Comparison of ENCODE assay signal across 15 cellular contexts in genomic region chr14:68539839-68540238, GRCh38.
DNase-seq lines count a peak whose midpoint lies in the region; TF ChIP-seq lines count a peak whose summit lies in the region.
"Had no signal": no experiment of that assay in that cellular context is flagged by ENCODE, and none has a peak within 500 bp of the region (broad histone marks: within the 10 kb centered on the region; RNA-seq: fewer than 3 reads in every experiment).

No MANE protein-coding gene starts in this region.

- peak overlapping the region; percentile 31 for H3K27ac Mint-ChIP-seq in progenitor cell of endocrine pancreas
- no peak overlapping the region for H3K27ac Mint-ChIP-seq in activated CD4-positive, alpha-beta T cell treated with anti-CD3 and anti-CD28 coated beads, Interleukin-2, amount 10 ng/mL, durations not matched to agents 24 days and 14 days

- H3K27ac ChIP-seq in cardiac muscle cell (peak overlapping the region; percentile 81), right atrium auricular region (peak overlapping the region in 1 of 2 donors; percentile 52), hepatocyte (peak overlapping the region; percentile 63), uterus (peak overlapping the region; percentile 62 to 78)

- H3K4me3 Mint-ChIP-seq in progenitor cell of endocrine pancreas (ENCODE audit: low read depth) = no peak overlapping the region
- H3K4me3 Mint-ChIP-seq in activated CD4-positive, alpha-beta T cell treated with anti-CD3 and anti-CD28 coated beads, Interleukin-2, amount 10 ng/mL, durations not matched to agents 24 days and 14 days = no peak overlapping the region

- H3K4me1 Mint-ChIP-seq in progenitor cell of endocrine pancreas (ENCODE audit: low read depth) = peaks cover 12% of the 10 kb centered on the region
- H3K4me1 Mint-ChIP-seq in activated CD4-positive, alpha-beta T cell treated with anti-CD3 and anti-CD28 coated beads, Interleukin-2, amount 10 ng/mL, durations not matched to agents 24 days and 14 days = peaks cover 6% of the 10 kb centered on the region

- H3K36me3 ChIP-seq in cardiac muscle cell = no peaks in the 10 kb centered on the region
- no peaks in the 10 kb centered on the region for H3K36me3 ChIP-seq in right atrium auricular region
- H3K36me3 ChIP-seq in hepatocyte (replicated peaks; ENCODE audit: insufficient read depth, low read depth) = no peaks in the 10 kb centered on the region
- H3K36me3 ChIP-seq in uterus = no peaks in the 10 kb centered on the region

- H3K4me3 ChIP-seq in cardiac muscle cell (no peak overlapping the region), right atrium auricular region (no peak overlapping the region), hepatocyte (no peak overlapping the region), uterus (no peak overlapping the region)

- no peaks in the 10 kb centered on the region for H3K27me3 Mint-ChIP-seq in progenitor cell of endocrine pancreas
- no peaks in the 10 kb centered on the region for H3K27me3 Mint-ChIP-seq in activated CD4-positive, alpha-beta T cell treated with anti-CD3 and anti-CD28 coated beads, Interleukin-2, amount 10 ng/mL, durations not matched to agents 24 days and 14 days

- H3K9me3 Mint-ChIP-seq in progenitor cell of endocrine pancreas (ENCODE audit: low read depth) = peaks cover 3% of the 10 kb centered on the region
- H3K9me3 Mint-ChIP-seq in activated CD4-positive, alpha-beta T cell treated with anti-CD3 and anti-CD28 coated beads, Interleukin-2, amount 10 ng/mL, durations not matched to agents 24 days and 14 days = peaks cover 10% of the 10 kb centered on the region

- H3K9me3 ChIP-seq in cardiac muscle cell (ENCODE audit: low read depth) (no peaks in the 10 kb centered on the region), right atrium auricular region (no peaks in the 10 kb centered on the region), hepatocyte (ENCODE audit: low read depth) (no peaks in the 10 kb centered on the region), uterus (no peaks in the 10 kb centered on the region)

- H3K9me2 ChIP-seq in hepatocyte (replicated peaks; ENCODE audit: insufficient read depth) = no peaks in the 10 kb centered on the region

- TF ChIP-seq POLR2A in uterus (IDR thresholded peaks at IDR 0.05) = no peak

- no peak for TF ChIP-seq CTCF in cardiac muscle cell (IDR thresholded peaks at IDR 0.05; ENCODE audit: low read depth, low read length)
- TF ChIP-seq CTCF in right atrium auricular region (IDR thresholded peaks at IDR 0.05) = no peak
- no peak for TF ChIP-seq CTCF in hepatocyte (IDR thresholded peaks at IDR 0.05; ENCODE audit: poor library complexity)
- no peak for TF ChIP-seq CTCF in progenitor cell of endocrine pancreas (IDR thresholded peaks at IDR 0.05; ENCODE audit: unreplicated experiment)
- no peak for TF ChIP-seq CTCF in uterus (IDR thresholded peaks at IDR 0.05)

- no peaks in the 10 kb centered on the region for H3K79me2 ChIP-seq in hepatocyte

- no peak overlapping the region for H3K4me2 ChIP-seq in hepatocyte

- no peaks in the 10 kb centered on the region for H4K20me1 ChIP-seq in hepatocyte (ENCODE audit: insufficient read depth, poor library complexity, severe bottlenecking)

- H3K4me1 ChIP-seq in cardiac muscle cell (ENCODE audit: low read depth) = peaks cover 14% of the 10 kb centered on the region
- H3K4me1 ChIP-seq in right atrium auricular region = peaks cover 0 to 25% of the 10 kb centered on the region in 2 donors
- peaks cover 8% of the 10 kb centered on the region for H3K4me1 ChIP-seq in hepatocyte (ENCODE audit: insufficient read depth)
- H3K4me1 ChIP-seq in uterus = peaks cover 13 to 15% of the 10 kb centered on the region in 2 donors

- H3K27me3 ChIP-seq in cardiac muscle cell (no peaks in the 10 kb centered on the region), right atrium auricular region (no peaks in the 10 kb centered on the region), hepatocyte (no peaks in the 10 kb centered on the region), uterus (no peaks in the 10 kb centered on the region)

- H2AFZ ChIP-seq in hepatocyte = no peak overlapping the region

- intact Hi-C loops in uterus (cut with DNase I; ENCODE audit: low total_unique reads) = loop anchor here (10.0 kb wide), 1 partner anchor 245 kb away; no protein-coding TSS in a partner anchor
- intact Hi-C loops in activated CD4-positive, alpha-beta T cell treated with anti-CD3 and anti-CD28 coated beads, Interleukin-2, amount 10 ng/mL, durations not matched to agents 24 days and 14 days (cut with micrococcal nuclease) = no loop called here

- peaks cover 2% of the 10 kb centered on the region for H3K36me3 Mint-ChIP-seq in progenitor cell of endocrine pancreas (ENCODE audit: insufficient read depth)
- H3K36me3 Mint-ChIP-seq in activated CD4-positive, alpha-beta T cell treated with anti-CD3 and anti-CD28 coated beads, Interleukin-2, amount 10 ng/mL, durations not matched to agents 24 days and 14 days (ENCODE audit: low read depth) = no peaks in the 10 kb centered on the region

- DNase-seq in cardiac muscle cell (ENCODE audit: low read depth in 1 of 2, low spot score in 1 of 2) (no peak), right atrium auricular region (ENCODE audit: low spot score) (no peak), hepatocyte (ENCODE audit: low spot score) (no peak), progenitor cell of endocrine pancreas (ENCODE audit: low spot score, unreplicated experiment) (no peak), uterus (no peak), glomerular visceral epithelial cell (ENCODE audit: extremely low spot score) (no peak), GM19240 (ENCODE audit: insufficient read length, low spot score) (no peak)
- DNase-seq in activated CD4-positive, alpha-beta T cell treated with anti-CD3 and anti-CD28 coated beads, Interleukin-2, amount 10 ng/mL, durations not matched to agents 24 days and 14 days = no peak
- DNase-seq: 8988T, COR-L47, MM.1S, NCI-H1105, NCI-H187 treated with DMSO at 0.1 percent for 48 hours, NCI-H446 treated with DMSO at 0.1 percent for 48 hours, NCI-H774 had no signal

- WGBS in hepatocyte (ENCODE audit: low lambda C conversion rate, missing lambda C conversion rate) = 84% methylated on average over 4 of the region's 4 CpGs
